In the genomic region with DNA sequence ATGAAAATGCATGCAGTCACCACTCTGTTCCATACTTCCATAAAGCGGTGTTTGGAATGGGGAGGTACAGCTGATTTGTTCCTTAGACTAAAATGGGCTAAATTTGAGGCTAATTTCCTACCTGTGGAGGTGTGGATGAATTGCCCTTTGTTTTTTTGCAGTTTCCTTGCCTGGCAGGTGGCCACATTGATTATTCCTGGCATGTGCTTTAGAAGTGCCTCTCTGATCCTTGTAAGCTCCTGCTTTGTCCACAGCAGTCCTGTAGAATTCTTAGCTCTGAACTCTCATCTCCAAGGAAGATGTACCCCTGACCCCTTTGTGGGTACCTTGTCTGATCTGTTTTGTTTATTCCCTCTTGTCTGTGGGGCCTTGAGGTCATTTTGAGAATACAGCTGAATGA, we compare ENCODE assay signal across 20 cellular contexts.
A peak's percentile ranks its signal among the peaks of the same experiment; 100 is the strongest.
DNase-seq lines count a peak whose midpoint lies in the region; ATAC-seq and TF ChIP-seq lines count a peak whose summit lies in the region.
"Had no signal": no experiment of that assay in that cellular context is flagged by ENCODE, and none has a peak within 500 bp of the region (broad histone marks: within the 10 kb centered on the region; RNA-seq: fewer than 3 reads in every experiment).

No MANE protein-coding gene starts in this region.

- no peaks in the 10 kb centered on the region for H3K27me3 ChIP-seq in H7 (ENCODE audit: control insufficient read depth, insufficient read depth, low read length)
- no peaks in the 10 kb centered on the region for H3K27me3 ChIP-seq in ectodermal cell (ENCODE audit: control insufficient read depth, insufficient read depth, low read length, poor library complexity, severe bottlenecking)
- H3K27me3 ChIP-seq in neural cell (ENCODE audit: insufficient read depth, low read depth, low read length), result no peaks in the 10 kb centered on the region

- no peak for ATAC-seq in Right ventricle myocardium superior (ENCODE audit: poor library complexity)
- ATAC-seq: esophagus mucosa, left lobe of liver had no signal

- peak; percentile 4 for DNase-seq in H7
- DNase-seq in NCI-H2107 (lab: John Stamatoyannopoulos, UW), result peak; percentile 7
- DNase-seq in stimulated activated CD4-positive, alpha-beta T cell treated with anti-CD3 and anti-CD28 coated beads, Interleukin-12 subunit alpha, Interleukin-12 subunit beta, amount 100 ng/mL, for 4 hours, result no peak
- DNase-seq in AG08396 (ENCODE audit: low spot score), result no peak
- DNase-seq in Right ventricle myocardium superior, result no peak
- DNase-seq: activated B cell treated with CpG ODN at 0.5 μM for 24 hours; activated CD4-positive, alpha-beta memory T cell treated with anti-CD3 and anti-CD28 coated beads, Interleukin-2, amount 10 ng/mL, durations not matched to agents 7 days and 5 days; activated gamma-delta T cell; activated T-cell treated with anti-CD3 and anti-CD28 coated beads for 4 hours; CD4-positive, alpha-beta T cell; DMS53; NCI-H1436 treated with DMSO at 0.1 percent for 48 hours; NCI-H510A; nephron progenitor cell; stimulated activated CD4-positive, alpha-beta T cell treated with anti-CD3 and anti-CD28 coated beads, Interleukin-2, amount 100 ng/mL, for 24 hours; stimulated activated naive CD4-positive, alpha-beta T cell had no signal

- no peaks in the 10 kb centered on the region for H3K36me3 ChIP-seq in H7 (replicated peaks; ENCODE audit: control insufficient read depth, insufficient read depth, low read length)
- H3K36me3 ChIP-seq in ectodermal cell (ENCODE audit: control insufficient read depth, insufficient read depth, low read length), result no peaks in the 10 kb centered on the region
- H3K36me3 ChIP-seq in neural cell (ENCODE audit: insufficient read depth, low read length), result no peaks in the 10 kb centered on the region

- TF ChIP-seq CTCF in neural cell (IDR thresholded peaks at IDR 0.05; ENCODE audit: poor library complexity, severe bottlenecking), result no peak

- no peaks in the 10 kb centered on the region for H4K20me1 ChIP-seq in neural cell (ENCODE audit: insufficient read depth)

- H3K27ac ChIP-seq in ectodermal cell (ENCODE audit: insufficient read depth, low read depth, low read length, poor library complexity, severe bottlenecking) (peak overlapping the region; percentile 87), neural cell (ENCODE audit: low read length) (peak overlapping the region; percentile 57)

- H2AFZ ChIP-seq in neural cell (ENCODE audit: low read depth, low read length), result no peak overlapping the region

- peaks cover 45% of the 10 kb centered on the region for H3K79me2 ChIP-seq in neural cell (replicated peaks; ENCODE audit: insufficient read depth, low read length)

- no peaks in the 10 kb centered on the region for H3K9me2 ChIP-seq in neural cell (ENCODE audit: insufficient read depth, low read length)

- H3K4me3 ChIP-seq in H7 (ENCODE audit: insufficient read depth, low read depth, low read length) (no peak overlapping the region), ectodermal cell (ENCODE audit: insufficient read depth, low read depth, low read length) (no peak overlapping the region), neural cell (ENCODE audit: low read length) (no peak overlapping the region)

- WGBS in ectodermal cell, 2 experiments, result 22 to 36% methylated on average over 1 of the region's 1 CpG

- H3K9me3 ChIP-seq in ectodermal cell (ENCODE audit: control insufficient read depth, low read length), result no peaks in the 10 kb centered on the region
- H3K9me3 ChIP-seq in neural cell (ENCODE audit: low read length), result no peaks in the 10 kb centered on the region

- H3K4me2 ChIP-seq in neural cell (ENCODE audit: low read length), result no peak overlapping the region

- no peak for TF ChIP-seq RAD21 in neural cell (conservative IDR thresholded peaks at IDR 0.05)

- no peak overlapping the region for H3K9ac ChIP-seq in neural cell (ENCODE audit: low read length)

- TF ChIP-seq EP300 in neural cell (conservative IDR thresholded peaks at IDR 0.05; ENCODE audit: poor library complexity, severe bottlenecking), result no peak

- H3F3A ChIP-seq in neural cell (ENCODE audit: insufficient read depth, low read length, poor library complexity, severe bottlenecking), result peaks cover 3% of the 10 kb centered on the region

- intact Hi-C loops in Right ventricle myocardium superior (cut with DNase I), result no loop called here

- H3K4me1 ChIP-seq in ectodermal cell (ENCODE audit: control insufficient read depth, insufficient read depth, low read length), result peaks cover 22% of the 10 kb centered on the region

TF ChIP-seq in neural cell, 6 proteins besides CTCF, POLR2A, EP300 and RAD21:
- no peak for TF ChIP-seq MXI1 (conservative IDR thresholded peaks at IDR 0.05; ENCODE audit: poor library complexity, severe bottlenecking)
- TF ChIP-seq, protein P1, sequence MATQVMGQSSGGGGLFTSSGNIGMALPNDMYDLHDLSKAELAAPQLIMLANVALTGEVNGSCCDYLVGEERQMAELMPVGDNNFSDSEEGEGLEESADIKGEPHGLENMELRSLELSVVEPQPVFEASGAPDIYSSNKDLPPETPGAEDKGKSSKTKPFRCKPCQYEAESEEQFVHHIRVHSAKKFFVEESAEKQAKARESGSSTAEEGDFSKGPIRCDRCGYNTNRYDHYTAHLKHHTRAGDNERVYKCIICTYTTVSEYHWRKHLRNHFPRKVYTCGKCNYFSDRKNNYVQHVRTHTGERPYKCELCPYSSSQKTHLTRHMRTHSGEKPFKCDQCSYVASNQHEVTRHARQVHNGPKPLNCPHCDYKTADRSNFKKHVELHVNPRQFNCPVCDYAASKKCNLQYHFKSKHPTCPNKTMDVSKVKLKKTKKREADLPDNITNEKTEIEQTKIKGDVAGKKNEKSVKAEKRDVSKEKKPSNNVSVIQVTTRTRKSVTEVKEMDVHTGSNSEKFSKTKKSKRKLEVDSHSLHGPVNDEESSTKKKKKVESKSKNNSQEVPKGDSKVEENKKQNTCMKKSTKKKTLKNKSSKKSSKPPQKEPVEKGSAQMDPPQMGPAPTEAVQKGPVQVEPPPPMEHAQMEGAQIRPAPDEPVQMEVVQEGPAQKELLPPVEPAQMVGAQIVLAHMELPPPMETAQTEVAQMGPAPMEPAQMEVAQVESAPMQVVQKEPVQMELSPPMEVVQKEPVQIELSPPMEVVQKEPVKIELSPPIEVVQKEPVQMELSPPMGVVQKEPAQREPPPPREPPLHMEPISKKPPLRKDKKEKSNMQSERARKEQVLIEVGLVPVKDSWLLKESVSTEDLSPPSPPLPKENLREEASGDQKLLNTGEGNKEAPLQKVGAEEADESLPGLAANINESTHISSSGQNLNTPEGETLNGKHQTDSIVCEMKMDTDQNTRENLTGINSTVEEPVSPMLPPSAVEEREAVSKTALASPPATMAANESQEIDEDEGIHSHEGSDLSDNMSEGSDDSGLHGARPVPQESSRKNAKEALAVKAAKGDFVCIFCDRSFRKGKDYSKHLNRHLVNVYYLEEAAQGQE (IDR thresholded peaks at IDR 0.05; ENCODE audit: borderline replicate concordance), result no peak
- no peak for TF ChIP-seq SMC3 (conservative IDR thresholded peaks at IDR 0.05; ENCODE audit: poor library complexity)
- TF ChIP-seq EZH2 (IDR thresholded peaks at IDR 0.05; ENCODE audit: borderline replicate concordance, insufficient read depth, low read length, poor library complexity, severe bottlenecking), result no peak
- no peak for TF ChIP-seq TAF1 (IDR thresholded peaks at IDR 0.05; ENCODE audit: low read depth)
- no peak for TF ChIP-seq POLR2AphosphoS5 (IDR thresholded peaks at IDR 0.05)

Comparison
In these comparisons a context has a peak if more than half of its experiments do, and no peak if none do; other contexts are left out.
1. DNase-seq: peak in H7 (single experiment) and NCI-H2107 (single experiment); none in stimulated activated CD4-positive, alpha-beta T cell treated with anti-CD3 and anti-CD28 coated beads, Interleukin-12 subunit alpha, Interleukin-12 subunit beta, amount 100 ng/mL, for 4 hours (single experiment), AG08396 (single experiment) and Right ventricle myocardium superior (single experiment).